In genomic region chr6:4801491-4802118, GRCh38 we compare ENCODE assay signal across 1 cellular context.
TF ChIP-seq lines count a peak whose summit lies in the region.

No MANE protein-coding gene starts in this region.

TF ChIP-seq in GM23338, 12 proteins besides CTCF, POLR2A, EP300 and RAD21 (continued from another document):
- TF ChIP-seq ZNF462 (CRISPR knock-in tag; IDR thresholded peaks at IDR 0.05) (no peak), STAT1 (IDR thresholded peaks at IDR 0.05; ENCODE audit: unreplicated experiment) (no peak), POLR2AphosphoS5 (IDR thresholded peaks at IDR 0.05; ENCODE audit: low read depth) (no peak), EZH2phosphoT487 (IDR thresholded peaks at IDR 0.05; ENCODE audit: unreplicated experiment) (no peak), EZH2 (IDR thresholded peaks at IDR 0.05; ENCODE audit: low read depth, unreplicated experiment) (no peak), JUNB (IDR thresholded peaks at IDR 0.05; ENCODE audit: unreplicated experiment) (no peak), ZNF331 (CRISPR knock-in tag; IDR thresholded peaks at IDR 0.05; ENCODE audit: low read depth) (no peak), ZNF114 (CRISPR knock-in tag; IDR thresholded peaks at IDR 0.05) (no peak), NANOG (IDR thresholded peaks at IDR 0.05; ENCODE audit: borderline replicate concordance) (no peak), CREB1 (CRISPR knock-in tag; IDR thresholded peaks at IDR 0.05; ENCODE audit: low read depth) (no peak), REST (IDR thresholded peaks at IDR 0.05; ENCODE audit: unreplicated experiment) (no peak)
TF ChIP-seq in GM23338: peak in this region for 0.
